1 cellular context compared by ENCODE assay signal in the genomic region with DNA sequence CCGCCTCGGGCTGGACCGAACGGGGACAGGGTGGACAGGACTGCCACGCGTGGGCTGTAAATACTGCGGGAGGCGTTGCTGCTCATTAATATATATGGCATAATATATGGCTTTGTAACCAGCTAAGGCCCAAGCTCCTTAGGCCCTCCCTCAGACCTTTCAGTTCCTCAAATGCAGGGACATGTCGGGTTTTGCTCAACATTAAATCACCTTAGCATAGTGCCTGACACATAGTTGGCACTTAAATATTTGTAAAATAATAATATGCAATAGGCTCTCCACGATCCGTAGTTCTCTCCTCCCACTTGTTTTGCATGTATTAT.
TF ChIP-seq lines count a peak whose summit lies in the region.

No MANE protein-coding gene starts in this region.

TF ChIP-seq in HepG2, 621 proteins besides CTCF, POLR2A, EP300 and RAD21 (continued from another document):
- TF ChIP-seq, protein P1, sequence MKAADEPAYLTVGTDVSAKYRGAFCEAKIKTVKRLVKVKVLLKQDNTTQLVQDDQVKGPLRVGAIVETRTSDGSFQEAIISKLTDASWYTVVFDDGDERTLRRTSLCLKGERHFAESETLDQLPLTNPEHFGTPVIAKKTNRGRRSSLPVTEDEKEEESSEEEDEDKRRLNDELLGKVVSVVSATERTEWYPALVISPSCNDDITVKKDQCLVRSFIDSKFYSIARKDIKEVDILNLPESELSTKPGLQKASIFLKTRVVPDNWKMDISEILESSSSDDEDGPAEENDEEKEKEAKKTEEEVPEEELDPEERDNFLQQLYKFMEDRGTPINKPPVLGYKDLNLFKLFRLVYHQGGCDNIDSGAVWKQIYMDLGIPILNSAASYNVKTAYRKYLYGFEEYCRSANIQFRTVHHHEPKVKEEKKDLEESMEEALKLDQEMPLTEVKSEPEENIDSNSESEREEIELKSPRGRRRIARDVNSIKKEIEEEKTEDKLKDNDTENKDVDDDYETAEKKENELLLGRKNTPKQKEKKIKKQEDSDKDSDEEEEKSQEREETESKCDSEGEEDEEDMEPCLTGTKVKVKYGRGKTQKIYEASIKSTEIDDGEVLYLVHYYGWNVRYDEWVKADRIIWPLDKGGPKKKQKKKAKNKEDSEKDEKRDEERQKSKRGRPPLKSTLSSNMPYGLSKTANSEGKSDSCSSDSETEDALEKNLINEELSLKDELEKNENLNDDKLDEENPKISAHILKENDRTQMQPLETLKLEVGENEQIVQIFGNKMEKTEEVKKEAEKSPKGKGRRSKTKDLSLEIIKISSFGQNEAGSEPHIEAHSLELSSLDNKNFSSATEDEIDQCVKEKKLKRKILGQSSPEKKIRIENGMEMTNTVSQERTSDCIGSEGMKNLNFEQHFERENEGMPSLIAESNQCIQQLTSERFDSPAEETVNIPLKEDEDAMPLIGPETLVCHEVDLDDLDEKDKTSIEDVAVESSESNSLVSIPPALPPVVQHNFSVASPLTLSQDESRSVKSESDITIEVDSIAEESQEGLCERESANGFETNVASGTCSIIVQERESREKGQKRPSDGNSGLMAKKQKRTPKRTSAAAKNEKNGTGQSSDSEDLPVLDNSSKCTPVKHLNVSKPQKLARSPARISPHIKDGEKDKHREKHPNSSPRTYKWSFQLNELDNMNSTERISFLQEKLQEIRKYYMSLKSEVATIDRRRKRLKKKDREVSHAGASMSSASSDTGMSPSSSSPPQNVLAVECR (CRISPR knock-in tag; IDR thresholded peaks at IDR 0.05; ENCODE audit: borderline replicate concordance): no peak
- 0 out of 2 replicates have a peak, but pooled peaks have one; percentile 7 for TF ChIP-seq ZNF556 (CRISPR knock-in tag; IDR thresholded peaks at IDR 0.05; ENCODE audit: borderline replicate concordance)
- TF ChIP-seq, protein P2, sequence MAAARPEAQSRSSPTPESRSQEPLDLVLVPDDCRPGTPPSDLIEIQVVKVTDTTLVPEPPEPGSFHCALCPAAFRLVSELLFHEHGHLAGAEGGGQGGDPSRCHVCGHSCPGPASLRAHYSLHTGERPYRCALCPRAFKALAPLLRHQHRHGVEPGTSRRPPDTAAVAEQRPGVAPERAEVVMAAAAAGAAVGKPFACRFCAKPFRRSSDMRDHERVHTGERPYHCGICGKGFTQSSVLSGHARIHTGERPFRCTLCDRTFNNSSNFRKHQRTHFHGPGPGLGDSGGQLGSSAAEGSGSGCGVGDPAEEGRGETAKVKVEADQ (CRISPR knock-in tag; IDR thresholded peaks at IDR 0.05; ENCODE audit: borderline replicate concordance): 0 out of 2 replicates have a peak, but pooled peaks have one; percentile 1
- TF ChIP-seq, protein P3, sequence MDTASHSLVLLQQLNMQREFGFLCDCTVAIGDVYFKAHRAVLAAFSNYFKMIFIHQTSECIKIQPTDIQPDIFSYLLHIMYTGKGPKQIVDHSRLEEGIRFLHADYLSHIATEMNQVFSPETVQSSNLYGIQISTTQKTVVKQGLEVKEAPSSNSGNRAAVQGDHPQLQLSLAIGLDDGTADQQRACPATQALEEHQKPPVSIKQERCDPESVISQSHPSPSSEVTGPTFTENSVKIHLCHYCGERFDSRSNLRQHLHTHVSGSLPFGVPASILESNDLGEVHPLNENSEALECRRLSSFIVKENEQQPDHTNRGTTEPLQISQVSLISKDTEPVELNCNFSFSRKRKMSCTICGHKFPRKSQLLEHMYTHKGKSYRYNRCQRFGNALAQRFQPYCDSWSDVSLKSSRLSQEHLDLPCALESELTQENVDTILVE (CRISPR knock-in tag; IDR thresholded peaks at IDR 0.05): no peak
